In the genomic region with DNA sequence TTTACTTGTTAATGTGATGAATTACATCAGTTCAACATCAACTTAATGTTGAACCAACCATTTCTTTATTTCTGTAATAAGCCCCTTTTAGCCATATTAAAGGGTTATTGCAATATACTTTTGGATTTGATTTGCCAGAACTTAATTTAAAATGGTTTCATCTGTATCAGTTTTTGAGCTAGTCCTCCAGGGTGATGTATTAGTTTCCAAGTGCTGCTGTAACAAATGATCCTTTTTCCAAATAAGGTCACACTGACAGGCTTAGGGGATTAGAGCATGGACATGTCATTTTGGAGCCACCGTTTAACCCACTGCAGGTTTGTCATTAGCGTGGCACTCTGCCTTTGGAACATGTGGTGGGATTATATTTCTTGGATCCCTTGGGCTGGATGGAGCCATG, we compare ENCODE assay signal across 27 cellular contexts.
"Had no signal": no experiment of that assay in that cellular context is flagged by ENCODE, and none has a peak within 500 bp of the region (broad histone marks: within the 10 kb centered on the region; RNA-seq: fewer than 3 reads in every experiment).

No MANE protein-coding gene starts in this region.

- FAIRE-seq: colon, endometrium, endothelial cell of umbilical vein had no signal

- H3K27ac ChIP-seq: colonic mucosa, coronary artery, dorsolateral prefrontal cortex, epithelial cell of prostate, esophagus muscularis mucosa, esophagus squamous epithelium, foreskin keratinocyte, gastrocnemius medialis, gastroesophageal sphincter, heart left ventricle, heart right ventricle had no signal

- H3K4me1 ChIP-seq: esophagus muscularis mucosa, esophagus squamous epithelium, foreskin keratinocyte, gastrocnemius medialis, gastroesophageal sphincter, heart left ventricle, heart right ventricle had no signal

- ATAC-seq: effector memory CD8-positive, alpha-beta T cell; esophagus mucosa; foreskin keratinocyte; gastrocnemius medialis; gastroesophageal sphincter; heart left ventricle; heart right ventricle had no signal

- H3K27me3 ChIP-seq: colonic mucosa, esophagus muscularis mucosa, esophagus squamous epithelium, foreskin keratinocyte, gastrocnemius medialis, heart left ventricle, heart right ventricle had no signal

- H3K36me3 ChIP-seq: colonic mucosa, esophagus muscularis mucosa, esophagus squamous epithelium, gastrocnemius medialis, gastroesophageal sphincter, heart left ventricle, heart right ventricle had no signal

- H3K9me3 ChIP-seq: colonic mucosa, esophagus squamous epithelium, gastrocnemius medialis had no signal

- DNase-seq: colonic mucosa; cortex of kidney; dermis blood vessel endothelial cell; dorsolateral prefrontal cortex; effector CD4-positive, alpha-beta T cell; effector CD8-positive, alpha-beta T cell; effector memory CD4-positive, alpha-beta T cell; effector memory CD8-positive, alpha-beta T cell; endodermal cell; erythroblast; esophagus squamous epithelium; foreskin fibroblast; foreskin keratinocyte; foreskin melanocyte; gastrocnemius medialis; glutamatergic neuron; head of caudate nucleus; heart left ventricle; heart right ventricle had no signal

- H3K4me3 ChIP-seq: colonic mucosa, coronary artery, dorsolateral prefrontal cortex, esophagus muscularis mucosa, esophagus squamous epithelium, gastrocnemius medialis, gastroesophageal sphincter, heart left ventricle, heart right ventricle had no signal
